In the genomic region with DNA sequence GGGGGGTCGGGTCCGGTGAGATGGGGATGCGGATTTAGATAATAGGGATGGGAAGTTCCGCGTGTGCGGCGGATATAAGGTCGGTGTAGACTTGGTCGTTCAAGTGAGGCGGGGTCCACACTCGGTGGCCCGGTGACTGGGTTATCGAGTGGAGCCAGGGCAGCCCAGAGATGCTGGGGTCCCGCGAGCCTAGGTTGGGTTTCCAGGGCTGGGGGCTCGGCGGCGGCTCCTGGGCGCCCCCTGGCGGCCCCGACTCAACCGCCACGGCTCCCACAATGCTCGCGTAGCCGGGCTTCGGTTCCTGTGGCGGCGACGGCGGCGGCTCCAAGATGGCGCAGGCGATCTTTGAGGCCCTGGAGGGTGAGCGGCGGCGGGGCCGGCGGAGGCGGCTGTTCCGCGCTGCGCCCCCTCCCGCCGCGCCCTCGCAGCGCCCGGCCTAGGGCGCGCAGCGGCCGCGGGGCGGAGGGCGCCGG, we compare ENCODE assay signal across 1 cellular context.
TF ChIP-seq lines count a peak whose summit lies in the region.

A gene (plus strand): TSS at position 304 of the 473 bp plus-strand sequence. CDS start 26 bp downstream, at position 330.

TF ChIP-seq in HepG2, 621 proteins besides CTCF, POLR2A, EP300 and RAD21 (continued from another document and continues in another):
- TF ChIP-seq, protein P1, sequence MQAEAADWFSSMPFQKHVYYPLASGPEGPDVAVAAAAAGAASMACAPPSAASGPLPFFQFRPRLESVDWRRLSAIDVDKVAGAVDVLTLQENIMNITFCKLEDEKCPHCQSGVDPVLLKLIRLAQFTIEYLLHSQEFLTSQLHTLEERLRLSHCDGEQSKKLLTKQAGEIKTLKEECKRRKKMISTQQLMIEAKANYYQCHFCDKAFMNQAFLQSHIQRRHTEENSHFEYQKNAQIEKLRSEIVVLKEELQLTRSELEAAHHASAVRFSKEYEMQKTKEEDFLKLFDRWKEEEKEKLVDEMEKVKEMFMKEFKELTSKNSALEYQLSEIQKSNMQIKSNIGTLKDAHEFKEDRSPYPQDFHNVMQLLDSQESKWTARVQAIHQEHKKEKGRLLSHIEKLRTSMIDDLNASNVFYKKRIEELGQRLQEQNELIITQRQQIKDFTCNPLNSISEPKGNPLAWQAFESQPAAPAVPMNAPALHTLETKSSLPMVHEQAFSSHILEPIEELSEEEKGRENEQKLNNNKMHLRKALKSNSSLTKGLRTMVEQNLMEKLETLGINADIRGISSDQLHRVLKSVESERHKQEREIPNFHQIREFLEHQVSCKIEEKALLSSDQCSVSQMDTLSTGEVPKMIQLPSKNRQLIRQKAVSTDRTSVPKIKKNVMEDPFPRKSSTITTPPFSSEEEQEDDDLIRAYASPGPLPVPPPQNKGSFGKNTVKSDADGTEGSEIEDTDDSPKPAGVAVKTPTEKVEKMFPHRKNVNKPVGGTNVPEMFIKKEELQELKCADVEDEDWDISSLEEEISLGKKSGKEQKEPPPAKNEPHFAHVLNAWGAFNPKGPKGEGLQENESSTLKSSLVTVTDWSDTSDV (CRISPR knock-in tag; IDR thresholded peaks at IDR 0.05): no peak
- TF ChIP-seq ZSCAN29 (CRISPR knock-in tag; conservative IDR thresholded peaks at IDR 0.05) (no peak; the same call in 1 of the 2 replicates), ZNF292 (CRISPR knock-in tag; IDR thresholded peaks at IDR 0.05; ENCODE audit: borderline replicate concordance, low read depth) (peak; percentile 53; the same call in 1 of the 2 replicates), FOXP1 (IDR thresholded peaks at IDR 0.05) (no peak), FOXP1 (CRISPR knock-in tag; IDR thresholded peaks at IDR 0.05) (no peak), KAT8 (CRISPR knock-in tag; IDR thresholded peaks at IDR 0.05) (peak; percentile 63), BHLHE40 (IDR thresholded peaks at IDR 0.05; ENCODE audit: low read length) (no peak), TSC22D2 (CRISPR knock-in tag; IDR thresholded peaks at IDR 0.05; ENCODE audit: borderline replicate concordance) (peak; percentile 57; the same call in 1 of the 2 replicates), RAD51 (IDR thresholded peaks at IDR 0.05; ENCODE audit: borderline replicate concordance) (no peak), ZNF484 (CRISPR knock-in tag; IDR thresholded peaks at IDR 0.05; ENCODE audit: borderline replicate concordance, low read depth) (no peak), ZNF501 (CRISPR knock-in tag; IDR thresholded peaks at IDR 0.05) (peak; percentile 54; the same call in 1 of the 2 replicates), FOXK1 (CRISPR knock-in tag; IDR thresholded peaks at IDR 0.05; ENCODE audit: borderline replicate concordance, low read depth) (peak; percentile 58), SALL1 (CRISPR knock-in tag; IDR thresholded peaks at IDR 0.05) (peak; percentile 77; the same call in 1 of the 2 replicates), PHB2 (IDR thresholded peaks at IDR 0.05; ENCODE audit: partially characterized antibody) (no peak), SAFB2 (CRISPR knock-in tag; IDR thresholded peaks at IDR 0.05; ENCODE audit: borderline replicate concordance, low read depth) (no peak; the same call in 1 of the 2 replicates), SRSF1 (optimal IDR thresholded peaks at IDR 0.05; ENCODE audit: low read depth, low read length) (no peak), ZNF12 (CRISPR knock-in tag; IDR thresholded peaks at IDR 0.05) (peak; percentile 15; the same call in 1 of the 2 replicates), HMG20A (CRISPR knock-in tag; IDR thresholded peaks at IDR 0.05; ENCODE audit: borderline replicate concordance) (no peak), CCAR2 (optimal IDR thresholded peaks at IDR 0.05; ENCODE audit: low read depth, low read length) (no peak), ZNF530 (CRISPR knock-in tag; IDR thresholded peaks at IDR 0.05; ENCODE audit: low read depth) (no peak), STAT5B (CRISPR knock-in tag; IDR thresholded peaks at IDR 0.05) (no peak), SCMH1 (CRISPR knock-in tag; IDR thresholded peaks at IDR 0.05; ENCODE audit: borderline replicate concordance) (no peak), ZNF333 (CRISPR knock-in tag; IDR thresholded peaks at IDR 0.05; ENCODE audit: borderline replicate concordance) (no peak), SMYD3 (CRISPR knock-in tag; IDR thresholded peaks at IDR 0.05) (no peak; the same call in 1 of the 2 replicates), HNRNPL (IDR thresholded peaks at IDR 0.05; ENCODE audit: low read depth, low read length) (no peak), PLRG1 (conservative IDR thresholded peaks at IDR 0.05) (no peak), ZNF207 (IDR thresholded peaks at IDR 0.05; ENCODE audit: borderline replicate concordance) (no peak), NRL (CRISPR knock-in tag; IDR thresholded peaks at IDR 0.05; ENCODE audit: borderline replicate concordance) (peak; percentile 9), ARHGAP35 (CRISPR knock-in tag; IDR thresholded peaks at IDR 0.05; ENCODE audit: borderline replicate concordance) (no peak), ZMYM3 (CRISPR knock-in tag; IDR thresholded peaks at IDR 0.05) (peak; percentile 87), ATF1 (CRISPR knock-in tag; IDR thresholded peaks at IDR 0.05) (no peak), NR2F6 (IDR thresholded peaks at IDR 0.05) (no peak), NR2F6 (CRISPR knock-in tag; IDR thresholded peaks at IDR 0.05) (0 out of 2 replicates have a peak, but pooled peaks have one; percentile 23), ZNF816 (CRISPR knock-in tag; IDR thresholded peaks at IDR 0.05; ENCODE audit: borderline replicate concordance) (no peak), PAF1 (CRISPR knock-in tag; IDR thresholded peaks at IDR 0.05) (no peak), TBL1XR1 (IDR thresholded peaks at IDR 0.05; ENCODE audit: borderline replicate concordance, low read length, partially characterized antibody) (peak; percentile 67), ELF1 (CRISPR knock-in tag; IDR thresholded peaks at IDR 0.05) (0 out of 2 replicates have a peak, but pooled peaks have one; percentile 24), SMAD9 (CRISPR knock-in tag; IDR thresholded peaks at IDR 0.05) (no peak; the same call in 1 of the 2 replicates), AKAP8 (CRISPR knock-in tag; IDR thresholded peaks at IDR 0.05) (no peak), POGZ (CRISPR knock-in tag; IDR thresholded peaks at IDR 0.05) (no peak; the same call in 1 of the 2 replicates), ZFP82 (CRISPR knock-in tag; IDR thresholded peaks at IDR 0.05; ENCODE audit: borderline replicate concordance) (no peak), ZNF180 (CRISPR knock-in tag; IDR thresholded peaks at IDR 0.05; ENCODE audit: borderline replicate concordance, low read depth) (no peak), ZBTB1 (CRISPR knock-in tag; IDR thresholded peaks at IDR 0.05; ENCODE audit: borderline replicate concordance) (no peak), KLF12 (CRISPR knock-in tag; IDR thresholded peaks at IDR 0.05; ENCODE audit: borderline replicate concordance) (no peak), ISL2 (CRISPR knock-in tag; IDR thresholded peaks at IDR 0.05) (peak; percentile 71; the same call in 1 of the 2 replicates), TARDBP (CRISPR knock-in tag; IDR thresholded peaks at IDR 0.05) (peak; percentile 21; the same call in 1 of the 2 replicates), ZNF878 (CRISPR knock-in tag; IDR thresholded peaks at IDR 0.05) (0 out of 2 replicates have a peak, but pooled peaks have one; percentile 82), TP53 (CRISPR knock-in tag; conservative IDR thresholded peaks at IDR 0.05) (0 out of 2 replicates have a peak, but pooled peaks have one; percentile 42), RCOR2 (CRISPR knock-in tag; IDR thresholded peaks at IDR 0.05) (no peak), KDM4B (CRISPR knock-in tag; IDR thresholded peaks at IDR 0.05) (0 out of 2 replicates have a peak, but pooled peaks have one; percentile 13), ZNF605 (CRISPR knock-in tag; IDR thresholded peaks at IDR 0.05) (peak; percentile 66), GPN1 (CRISPR knock-in tag; IDR thresholded peaks at IDR 0.05; ENCODE audit: borderline replicate concordance) (no peak)
- TF ChIP-seq, protein P2, sequence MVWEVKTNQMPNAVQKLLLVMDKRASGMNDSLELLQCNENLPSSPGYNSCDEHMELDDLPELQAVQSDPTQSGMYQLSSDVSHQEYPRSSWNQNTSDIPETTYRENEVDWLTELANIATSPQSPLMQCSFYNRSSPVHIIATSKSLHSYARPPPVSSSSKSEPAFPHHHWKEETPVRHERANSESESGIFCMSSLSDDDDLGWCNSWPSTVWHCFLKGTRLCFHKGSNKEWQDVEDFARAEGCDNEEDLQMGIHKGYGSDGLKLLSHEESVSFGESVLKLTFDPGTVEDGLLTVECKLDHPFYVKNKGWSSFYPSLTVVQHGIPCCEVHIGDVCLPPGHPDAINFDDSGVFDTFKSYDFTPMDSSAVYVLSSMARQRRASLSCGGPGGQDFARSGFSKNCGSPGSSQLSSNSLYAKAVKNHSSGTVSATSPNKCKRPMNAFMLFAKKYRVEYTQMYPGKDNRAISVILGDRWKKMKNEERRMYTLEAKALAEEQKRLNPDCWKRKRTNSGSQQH (CRISPR knock-in tag; IDR thresholded peaks at IDR 0.05; ENCODE audit: low read depth): no peak
- TF ChIP-seq, protein P3, sequence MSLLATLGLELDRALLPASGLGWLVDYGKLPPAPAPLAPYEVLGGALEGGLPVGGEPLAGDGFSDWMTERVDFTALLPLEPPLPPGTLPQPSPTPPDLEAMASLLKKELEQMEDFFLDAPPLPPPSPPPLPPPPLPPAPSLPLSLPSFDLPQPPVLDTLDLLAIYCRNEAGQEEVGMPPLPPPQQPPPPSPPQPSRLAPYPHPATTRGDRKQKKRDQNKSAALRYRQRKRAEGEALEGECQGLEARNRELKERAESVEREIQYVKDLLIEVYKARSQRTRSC (CRISPR knock-in tag; IDR thresholded peaks at IDR 0.05; ENCODE audit: low read depth): no peak
- TF ChIP-seq, protein P4, sequence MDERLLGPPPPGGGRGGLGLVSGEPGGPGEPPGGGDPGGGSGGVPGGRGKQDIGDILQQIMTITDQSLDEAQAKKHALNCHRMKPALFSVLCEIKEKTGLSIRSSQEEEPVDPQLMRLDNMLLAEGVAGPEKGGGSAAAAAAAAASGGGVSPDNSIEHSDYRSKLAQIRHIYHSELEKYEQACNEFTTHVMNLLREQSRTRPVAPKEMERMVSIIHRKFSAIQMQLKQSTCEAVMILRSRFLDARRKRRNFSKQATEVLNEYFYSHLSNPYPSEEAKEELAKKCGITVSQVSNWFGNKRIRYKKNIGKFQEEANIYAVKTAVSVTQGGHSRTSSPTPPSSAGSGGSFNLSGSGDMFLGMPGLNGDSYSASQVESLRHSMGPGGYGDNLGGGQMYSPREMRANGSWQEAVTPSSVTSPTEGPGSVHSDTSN (CRISPR knock-in tag; IDR thresholded peaks at IDR 0.05): no peak
- TF ChIP-seq, protein P5, sequence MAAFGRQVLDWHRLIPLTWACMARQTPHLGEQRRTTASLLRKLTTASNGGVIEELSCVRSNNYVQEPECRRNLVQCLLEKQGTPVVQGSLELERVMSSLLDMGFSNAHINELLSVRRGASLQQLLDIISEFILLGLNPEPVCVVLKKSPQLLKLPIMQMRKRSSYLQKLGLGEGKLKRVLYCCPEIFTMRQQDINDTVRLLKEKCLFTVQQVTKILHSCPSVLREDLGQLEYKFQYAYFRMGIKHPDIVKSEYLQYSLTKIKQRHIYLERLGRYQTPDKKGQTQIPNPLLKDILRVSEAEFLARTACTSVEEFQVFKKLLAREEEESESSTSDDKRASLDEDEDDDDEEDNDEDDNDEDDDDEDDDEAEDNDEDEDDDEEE (CRISPR knock-in tag; IDR thresholded peaks at IDR 0.05): no peak; the same call in 1 of the 2 replicates
- TF ChIP-seq, protein P6, sequence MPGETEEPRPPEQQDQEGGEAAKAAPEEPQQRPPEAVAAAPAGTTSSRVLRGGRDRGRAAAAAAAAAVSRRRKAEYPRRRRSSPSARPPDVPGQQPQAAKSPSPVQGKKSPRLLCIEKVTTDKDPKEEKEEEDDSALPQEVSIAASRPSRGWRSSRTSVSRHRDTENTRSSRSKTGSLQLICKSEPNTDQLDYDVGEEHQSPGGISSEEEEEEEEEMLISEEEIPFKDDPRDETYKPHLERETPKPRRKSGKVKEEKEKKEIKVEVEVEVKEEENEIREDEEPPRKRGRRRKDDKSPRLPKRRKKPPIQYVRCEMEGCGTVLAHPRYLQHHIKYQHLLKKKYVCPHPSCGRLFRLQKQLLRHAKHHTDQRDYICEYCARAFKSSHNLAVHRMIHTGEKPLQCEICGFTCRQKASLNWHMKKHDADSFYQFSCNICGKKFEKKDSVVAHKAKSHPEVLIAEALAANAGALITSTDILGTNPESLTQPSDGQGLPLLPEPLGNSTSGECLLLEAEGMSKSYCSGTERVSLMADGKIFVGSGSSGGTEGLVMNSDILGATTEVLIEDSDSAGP (CRISPR knock-in tag; IDR thresholded peaks at IDR 0.05; ENCODE audit: borderline replicate concordance): peak; percentile 65; the same call in 1 of the 2 replicates
- TF ChIP-seq, protein P7, sequence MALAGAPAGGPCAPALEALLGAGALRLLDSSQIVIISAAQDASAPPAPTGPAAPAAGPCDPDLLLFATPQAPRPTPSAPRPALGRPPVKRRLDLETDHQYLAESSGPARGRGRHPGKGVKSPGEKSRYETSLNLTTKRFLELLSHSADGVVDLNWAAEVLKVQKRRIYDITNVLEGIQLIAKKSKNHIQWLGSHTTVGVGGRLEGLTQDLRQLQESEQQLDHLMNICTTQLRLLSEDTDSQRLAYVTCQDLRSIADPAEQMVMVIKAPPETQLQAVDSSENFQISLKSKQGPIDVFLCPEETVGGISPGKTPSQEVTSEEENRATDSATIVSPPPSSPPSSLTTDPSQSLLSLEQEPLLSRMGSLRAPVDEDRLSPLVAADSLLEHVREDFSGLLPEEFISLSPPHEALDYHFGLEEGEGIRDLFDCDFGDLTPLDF (CRISPR knock-in tag; IDR thresholded peaks at IDR 0.05): no peak
- TF ChIP-seq, protein P8, sequence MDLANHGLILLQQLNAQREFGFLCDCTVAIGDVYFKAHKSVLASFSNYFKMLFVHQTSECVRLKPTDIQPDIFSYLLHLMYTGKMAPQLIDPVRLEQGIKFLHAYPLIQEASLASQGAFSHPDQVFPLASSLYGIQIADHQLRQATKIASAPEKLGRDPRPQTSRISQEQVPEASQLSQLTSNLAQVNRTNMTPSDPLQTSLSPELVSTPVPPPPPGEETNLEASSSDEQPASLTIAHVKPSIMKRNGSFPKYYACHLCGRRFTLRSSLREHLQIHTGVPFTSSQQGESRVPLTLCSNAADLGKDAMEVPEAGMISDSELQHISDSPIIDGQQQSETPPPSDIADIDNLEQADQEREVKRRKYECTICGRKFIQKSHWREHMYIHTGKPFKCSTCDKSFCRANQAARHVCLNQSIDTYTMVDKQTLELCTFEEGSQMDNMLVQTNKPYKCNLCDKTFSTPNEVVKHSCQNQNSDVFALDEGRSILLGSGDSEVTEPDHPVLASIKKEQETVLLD (CRISPR knock-in tag; IDR thresholded peaks at IDR 0.05; ENCODE audit: low read depth): peak; percentile 100
- TF ChIP-seq, protein P9, sequence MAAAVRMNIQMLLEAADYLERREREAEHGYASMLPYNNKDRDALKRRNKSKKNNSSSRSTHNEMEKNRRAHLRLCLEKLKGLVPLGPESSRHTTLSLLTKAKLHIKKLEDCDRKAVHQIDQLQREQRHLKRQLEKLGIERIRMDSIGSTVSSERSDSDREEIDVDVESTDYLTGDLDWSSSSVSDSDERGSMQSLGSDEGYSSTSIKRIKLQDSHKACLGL (CRISPR knock-in tag; IDR thresholded peaks at IDR 0.05): no peak
- TF ChIP-seq, protein P10, sequence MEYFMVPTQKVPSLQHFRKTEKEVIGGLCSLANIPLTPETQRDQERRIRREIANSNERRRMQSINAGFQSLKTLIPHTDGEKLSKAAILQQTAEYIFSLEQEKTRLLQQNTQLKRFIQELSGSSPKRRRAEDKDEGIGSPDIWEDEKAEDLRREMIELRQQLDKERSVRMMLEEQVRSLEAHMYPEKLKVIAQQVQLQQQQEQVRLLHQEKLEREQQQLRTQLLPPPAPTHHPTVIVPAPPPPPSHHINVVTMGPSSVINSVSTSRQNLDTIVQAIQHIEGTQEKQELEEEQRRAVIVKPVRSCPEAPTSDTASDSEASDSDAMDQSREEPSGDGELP (IDR thresholded peaks at IDR 0.05; ENCODE audit: borderline replicate concordance, low read depth): no peak
